ENCODE assay signal across 7 cellular contexts in the genomic region with DNA sequence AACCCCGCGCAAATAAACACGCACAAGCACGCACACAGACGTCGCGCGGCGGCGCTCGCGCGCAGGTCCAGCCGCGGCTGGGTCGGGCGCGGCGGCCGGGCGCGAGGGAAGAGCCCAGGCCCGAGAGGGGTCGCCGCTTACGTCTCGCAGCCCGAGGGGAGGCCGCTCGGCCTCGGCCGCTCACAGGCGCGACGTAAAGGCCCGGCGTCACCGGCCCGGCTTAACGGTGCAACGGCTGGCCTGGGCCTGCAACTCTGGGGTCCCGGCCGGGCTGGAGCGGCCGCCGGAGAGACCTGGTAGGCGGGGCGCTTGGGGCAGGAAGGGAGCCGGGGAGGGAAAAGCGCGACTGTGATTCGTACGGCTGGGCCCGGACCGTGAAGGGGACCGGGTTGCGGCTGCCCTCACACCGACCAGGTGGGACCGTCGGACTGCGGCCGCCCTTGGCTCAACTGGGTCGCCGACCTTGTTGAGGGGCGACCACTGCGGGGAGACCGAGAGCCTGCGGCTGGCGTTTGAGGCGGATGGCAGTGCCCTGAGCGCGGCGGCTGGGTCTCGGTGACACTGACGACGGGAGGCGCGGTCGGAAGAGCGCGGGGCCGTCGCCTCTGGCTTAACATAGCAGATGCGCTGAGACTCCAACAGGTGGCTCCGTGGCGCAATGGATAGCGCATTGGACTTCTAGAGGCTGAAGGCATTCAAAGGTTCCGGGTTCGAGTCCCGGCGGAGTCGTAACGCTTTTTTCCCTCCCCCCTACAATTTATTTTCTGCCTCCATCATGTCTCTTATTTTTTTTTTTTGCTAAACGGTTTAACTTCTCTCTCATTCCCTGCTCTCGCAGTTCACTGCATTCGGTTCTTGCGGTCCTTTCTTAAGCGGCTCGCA.
DNase-seq lines count a peak whose midpoint lies in the region; ATAC-seq, FAIRE-seq and TF ChIP-seq lines count a peak whose summit lies in the region.

No MANE protein-coding gene starts in this region.

- peak; percentile 61 for ATAC-seq in HG02981 (IDR thresholded peaks at IDR 0.05; ENCODE audit: unreplicated experiment)

- in situ Hi-C loops in astrocyte of the cerebellum (cut with HindIII; ENCODE audit: low sequenced_read_pairs): loop anchor here (25.0 kb wide), 1 partner anchor 185 kb away; no protein-coding TSS in a partner anchor

- peak overlapping the region; percentile 69 for H3K4me3 ChIP-seq in astrocyte of the cerebellum (ENCODE audit: low read depth, low read length)
- peak overlapping the region; percentile 83 for H3K4me3 ChIP-seq in retinal pigment epithelial cell (ENCODE audit: low read length)

- FAIRE-seq in GM18507 (lab: Jason Lieb, UNC): peak; percentile 81

- peak; percentile 69 for DNase-seq in GM18507 (ENCODE audit: extremely low spot score, insufficient read length, low read depth)
- peak; percentile 77 to 85 for DNase-seq in NCI-H1930 (lab: John Stamatoyannopoulos, UW)
- peak; percentile 88 for DNase-seq in T-helper 9 cell
- DNase-seq in astrocyte of the cerebellum (ENCODE audit: low read depth): peak; percentile 70
- peak; percentile 17 to 88 (median 76) for DNase-seq in hypothalamus (lab: John Stamatoyannopoulos, UW)
- peak; percentile 52 for DNase-seq in retinal pigment epithelial cell (ENCODE audit: low read depth)

- no peak for TF ChIP-seq CTCF in astrocyte of the cerebellum (IDR thresholded peaks at IDR 0.05; ENCODE audit: low read depth, low read length, missing control alignments)
- no peak for TF ChIP-seq CTCF in retinal pigment epithelial cell (conservative IDR thresholded peaks at IDR 0.05; ENCODE audit: low read depth, low read length)

Comparison
In these comparisons a context has a peak if more than half of its experiments do, and no peak if none do; other contexts are left out.
1. Peak in every context shown above with its lines: DNase-seq, ATAC-seq and H3K4me3 ChIP-seq.